In the genomic region with DNA sequence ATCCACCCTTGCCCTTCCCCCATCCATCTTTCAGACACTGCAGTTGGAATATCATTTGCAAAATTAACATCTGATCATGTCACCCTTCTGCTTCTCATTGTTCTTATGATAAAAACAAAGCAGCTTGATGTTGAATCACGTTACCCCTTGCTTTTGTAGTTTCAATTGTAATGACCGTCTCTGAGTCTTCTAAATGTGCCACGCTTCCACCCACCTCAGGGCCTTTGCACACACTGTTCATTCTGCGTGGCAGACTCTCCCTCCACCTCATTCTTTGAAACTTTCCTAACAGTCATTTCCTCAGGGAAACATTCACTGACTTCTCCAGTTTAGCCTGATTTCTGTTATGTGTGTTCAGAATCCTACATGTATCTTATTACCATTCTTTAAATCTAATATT, we compare ENCODE assay signal across 33 cellular contexts.
"Had no signal": no experiment of that assay in that cellular context is flagged by ENCODE, and none has a peak within 500 bp of the region (broad histone marks: within the 10 kb centered on the region; RNA-seq: fewer than 3 reads in every experiment).

No MANE protein-coding gene starts in this region.

- H3K27ac ChIP-seq: adrenal gland, ascending aorta, body of pancreas, brain microvascular endothelial cell, breast epithelium, cardiac muscle cell had no signal

- FAIRE-seq: astrocyte had no signal

- H3K4me3 ChIP-seq: adrenal gland, ascending aorta, body of pancreas, breast epithelium, cardiac muscle cell had no signal

- H3K4me1 ChIP-seq: adrenal gland, ascending aorta, body of pancreas, breast epithelium had no signal

- H3K36me3 ChIP-seq: adrenal gland, ascending aorta, brain microvascular endothelial cell, breast epithelium, cardiac muscle cell had no signal

- H3K9me3 ChIP-seq: adrenal gland, ascending aorta, body of pancreas, breast epithelium had no signal

- H3K27me3 ChIP-seq: ascending aorta, body of pancreas, brain microvascular endothelial cell, breast epithelium, cardiac muscle cell had no signal

- ATAC-seq: activated naive CD4-positive, alpha-beta T cell treated with anti-CD3 and anti-CD28 coated beads, Interleukin-2, amount 50 U/mL, for 72 hours; activated naive CD8-positive, alpha-beta T cell treated with anti-CD3 and anti-CD28 coated beads, Interleukin-2, amount 50 U/mL, for 24 hours; activated T-cell treated with anti-CD3 and anti-CD28 coated beads, Interleukin-2, amount 50 U/mL, for 4 hours; activated T-cell treated with anti-CD3 and anti-CD28 coated beads, Interleukin-2, amount 50 U/mL, for 72 hours; activated T-helper 17 cell treated with anti-CD3 and anti-CD28 coated beads, Interleukin-2, amount 50 U/mL, for 72 hours; body of pancreas had no signal

- DNase-seq: activated effector memory CD4-positive, alpha-beta T cell treated with anti-CD3 and anti-CD28 coated beads, Interleukin-2, amount 50 U/mL, for 16 hours; activated effector memory CD4-positive, alpha-beta T cell treated with Interleukin-2 at 50 U/mL for 16 hours; activated gamma-delta T cell; activated gamma-delta T cell treated with Interleukin-2 at 50 U/mL for 16 hours; activated naive CD4-positive, alpha-beta T cell; activated naive CD4-positive, alpha-beta T cell treated with anti-CD3 and anti-CD28 coated beads for 36 hours; activated naive CD4-positive, alpha-beta T cell treated with anti-CD3 and anti-CD28 coated beads, Interleukin-2, amount 10 ng/mL, durations not matched to agents 7 days and 5 days; activated naive CD4-positive, alpha-beta T cell treated with anti-CD3 and anti-CD28 coated beads, Interleukin-2, amount 50 U/mL, for 16 hours; activated naive CD4-positive, alpha-beta T cell treated with Interleukin-2 at 50 U/mL for 16 hours; activated naive CD8-positive, alpha-beta T cell treated with anti-CD3 and anti-CD28 coated beads for 36 hours; activated naive CD8-positive, alpha-beta T cell treated with anti-CD3 and anti-CD28 coated beads, Interleukin-2, amount 10 ng/mL, durations not matched to agents 7 days and 5 days; activated naive CD8-positive, alpha-beta T cell treated with anti-CD3 and anti-CD28 coated beads, Interleukin-2, amount 50 U/mL, for 24 hours; activated T-cell treated with anti-CD3 and anti-CD28 coated beads, Interleukin-2, amount 50 U/mL, for 1 hour; activated T-cell treated with anti-CD3 and anti-CD28 coated beads, Interleukin-2, amount 50 U/mL, for 24 hours; activated T-cell treated with anti-CD3 and anti-CD28 coated beads, Interleukin-2, amount 50 U/mL, for 4 hours; activated T-cell treated with anti-CD3 and anti-CD28 coated beads, Interleukin-2, amount 50 U/mL, for 48 hours; activated T-cell treated with anti-CD3 and anti-CD28 coated beads, Interleukin-2, amount 50 U/mL, for 72 hours; adrenal gland; amniotic stem cell; amygdala; anterior cingulate cortex; aorta; body of pancreas; brain microvascular endothelial cell; caudate nucleus; central memory CD4-positive, alpha-beta T cell; cerebellar nuclear complex had no signal
